In genomic region chrX:1527457-1527856, GRCh38 we compare ENCODE assay signal across 31 cellular contexts. TPM values are rescaled to one million over a fixed set of nuclear protein-coding genes. Genes with fewer than 3 reads are reported as not detected.
"Had no signal": no experiment of that assay in that cellular context is flagged by ENCODE, and none has a peak within 500 bp of the region (broad histone marks: within the 10 kb centered on the region; RNA-seq: fewer than 3 reads in every experiment).

No MANE protein-coding gene starts in this region.

- H3K27ac Mint-ChIP-seq: immature natural killer cell; mesothelial cell of epicardium; naive B cell; natural killer cell treated with Interleukin-12 subunit alpha and Interleukin-12 subunit beta and Interleukin-15 and Interleukin-18, amount 100 ng/mL, for 72 hours; progenitor cell of endocrine pancreas; stimulated activated effector memory CD8-positive, alpha-beta T cell treated with anti-CD3 and anti-CD28 coated beads, Interleukin-12 subunit alpha, Interleukin-12 subunit beta, amount 100 ng/mL, for 72 hours; stimulated activated naive CD8-positive, alpha-beta T cell treated with anti-CD3 and anti-CD28 coated beads, Interleukin-15, Interleukin-2, amounts not matched to agents 100 ng/mL and 50 ng/mL, for 24 hours had no signal

- H3K4me3 ChIP-seq: left lung, lung, ovary, right atrium auricular region, skin epidermis, suprapubic skin, thoracic aorta, tibial artery, upper lobe of right lung had no signal

- H3K36me3 ChIP-seq: left lung, ovary, right atrium auricular region, suprapubic skin, thoracic aorta, tibial artery, upper lobe of right lung had no signal

- ATAC-seq: left colon, left lung, sciatic nerve, upper lobe of right lung had no signal

- DNase-seq: hypothalamus; immature natural killer cell; kidney; left colon; mesendoderm; naive B cell; ovary; stimulated activated CD4-positive, alpha-beta T cell treated with anti-CD3 and anti-CD28 coated beads, Interleukin-12 subunit alpha, Interleukin-12 subunit beta, amount 100 ng/mL, for 4 hours; stimulated activated CD4-positive, alpha-beta T cell treated with anti-CD3 and anti-CD28 coated beads, Interleukin-15, amount 100 ng/mL, for 24 hours; stimulated activated CD4-positive, alpha-beta T cell treated with anti-CD3 and anti-CD28 coated beads, Interleukin-2, amount 100 ng/mL, for 24 hours; stimulated activated CD4-positive, alpha-beta T cell treated with anti-CD3 and anti-CD28 coated beads, Interleukin-4, amount 100 ng/mL, for 1 hour; stimulated activated naive CD4-positive, alpha-beta T cell; trophoblast cell had no signal

- H3K36me3 Mint-ChIP-seq: mesothelial cell of epicardium; naive B cell; natural killer cell treated with Interleukin-12 subunit alpha and Interleukin-12 subunit beta and Interleukin-15 and Interleukin-18, amount 100 ng/mL, for 72 hours; stimulated activated effector memory CD8-positive, alpha-beta T cell treated with anti-CD3 and anti-CD28 coated beads, Interleukin-12 subunit alpha, Interleukin-12 subunit beta, amount 100 ng/mL, for 72 hours had no signal

- H3K27ac ChIP-seq: left lung, ovary, right atrium auricular region, skin epidermis, suprapubic skin, thoracic aorta, tibial artery, upper lobe of right lung had no signal

- H3K4me1 ChIP-seq: left lung, right atrium auricular region, suprapubic skin, tibial artery, upper lobe of right lung had no signal

- H3K27me3 ChIP-seq: left lung, ovary, right atrium auricular region, suprapubic skin, tibial artery, upper lobe of right lung had no signal

- H3K9me3 ChIP-seq: left lung, ovary, right atrium auricular region, suprapubic skin, thoracic aorta, tibial artery, upper lobe of right lung had no signal

- FAIRE-seq: islet of Langerhans, kidney, urothelium cell line had no signal

- H3K9me3 Mint-ChIP-seq: immature natural killer cell; mesothelial cell of epicardium; naive B cell; natural killer cell treated with Interleukin-12 subunit alpha and Interleukin-12 subunit beta and Interleukin-15 and Interleukin-18, amount 100 ng/mL, for 72 hours; stimulated activated effector memory CD8-positive, alpha-beta T cell treated with anti-CD3 and anti-CD28 coated beads, Interleukin-12 subunit alpha, Interleukin-12 subunit beta, amount 100 ng/mL, for 72 hours; stimulated activated naive CD8-positive, alpha-beta T cell treated with anti-CD3 and anti-CD28 coated beads, Interleukin-15, Interleukin-2, amounts not matched to agents 100 ng/mL and 50 ng/mL, for 24 hours had no signal

RNA-seq across cellular contexts. Expression of gene P2RY8, which starts 9.5 kb away (rescaled TPM):
- total RNA-seq: mesothelial cell of epicardium, progenitor cell of endocrine pancreas, pulmonary artery endothelial cell had no signal
- polyA plus RNA-seq: neural cell had no signal
